In the genomic region with DNA sequence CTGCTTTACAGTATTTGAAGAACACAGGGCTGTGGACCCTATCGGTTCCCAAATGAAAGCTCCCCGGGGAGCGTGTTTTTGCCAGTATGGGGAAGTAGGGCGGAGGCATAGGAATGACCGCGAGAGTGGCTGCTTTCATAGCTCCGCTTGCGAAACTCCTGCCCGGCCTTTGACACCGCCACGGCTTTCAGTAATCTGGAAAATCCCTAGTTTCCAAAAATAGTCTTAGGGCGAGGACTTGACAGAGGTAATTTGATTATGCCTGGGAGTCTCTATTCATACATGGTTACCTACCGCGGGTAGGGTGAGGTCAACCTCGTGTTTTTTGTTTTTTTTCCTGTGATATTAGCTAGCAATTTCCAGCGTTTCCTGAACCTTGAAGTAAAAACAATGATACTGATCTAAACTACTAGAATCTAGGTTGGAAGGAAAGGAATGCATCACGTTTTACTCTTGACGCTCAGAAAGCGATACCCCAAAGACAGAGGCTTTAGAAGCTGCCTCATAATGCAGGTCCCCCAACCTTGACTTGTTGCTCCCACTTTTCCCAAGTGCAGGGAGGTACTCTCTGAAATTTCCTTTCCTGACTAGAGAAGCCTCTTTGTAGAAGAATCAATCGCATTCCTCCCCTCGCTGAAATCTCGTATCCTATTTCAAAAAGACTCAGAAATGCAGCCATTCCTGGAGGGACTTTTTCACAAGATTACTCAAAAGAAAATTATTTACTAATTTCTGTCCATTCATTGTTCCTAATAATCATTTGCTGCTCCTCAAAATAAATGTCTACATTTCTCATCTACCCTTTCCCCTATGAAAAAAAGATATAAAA, we compare ENCODE assay signal across 8 cellular contexts. TPM values are rescaled to one million over a fixed set of nuclear protein-coding genes. Genes with fewer than 3 reads are reported as not detected.
DNase-seq lines count a peak whose midpoint lies in the region; ATAC-seq, FAIRE-seq and TF ChIP-seq lines count a peak whose summit lies in the region.

No MANE protein-coding gene starts in this region.

- peaks cover 41% of the 10 kb centered on the region for H3K4me1 ChIP-seq in endothelial cell of umbilical vein (ENCODE audit: control insufficient read depth, extremely low read depth, insufficient read depth, low read length)

- H3K4me3 Mint-ChIP-seq in activated CD4-positive, alpha-beta T cell treated with anti-CD3 and anti-CD28 coated beads for 36 hours, result peak overlapping the region; percentile 84
- H3K4me3 Mint-ChIP-seq in stimulated activated memory B cell treated with anti-CD40 and anti-IgM and Interleukin-4, amounts not matched to agents 10 μg/mL and 1 μg/mL and 100 μg/mL, for 72 hours, result peak overlapping the region; percentile 85

- peak overlapping the region; percentile 94 for H3K27ac ChIP-seq in endothelial cell of umbilical vein (ENCODE audit: insufficient read depth, low read depth, low read length)

- no peaks in the 10 kb centered on the region for H3K9me3 Mint-ChIP-seq in activated CD4-positive, alpha-beta T cell treated with anti-CD3 and anti-CD28 coated beads for 36 hours (ENCODE audit: low read depth)
- H3K9me3 Mint-ChIP-seq in stimulated activated memory B cell treated with anti-CD40 and anti-IgM and Interleukin-4, amounts not matched to agents 10 μg/mL and 1 μg/mL and 100 μg/mL, for 72 hours, result no peaks in the 10 kb centered on the region

- H3K79me2 ChIP-seq in endothelial cell of umbilical vein (ENCODE audit: control insufficient read depth, insufficient read depth, low read length), result peaks cover 40% of the 10 kb centered on the region

- H3K4me1 Mint-ChIP-seq in activated CD4-positive, alpha-beta T cell treated with anti-CD3 and anti-CD28 coated beads for 36 hours, result peaks cover 32% of the 10 kb centered on the region
- H3K4me1 Mint-ChIP-seq in stimulated activated memory B cell treated with anti-CD40 and anti-IgM and Interleukin-4, amounts not matched to agents 10 μg/mL and 1 μg/mL and 100 μg/mL, for 72 hours, result peaks cover 50% of the 10 kb centered on the region

- FAIRE-seq in endothelial cell of umbilical vein (lab: Jason Lieb, UNC), result peak; percentile 82

- peak overlapping the region; percentile 51 for H2AFZ ChIP-seq in endothelial cell of umbilical vein (ENCODE audit: low read depth, low read length)

- H3K36me3 ChIP-seq in endothelial cell of umbilical vein (ENCODE audit: control insufficient read depth in 2 of 2, extremely low read depth in 1 of 2, insufficient read depth in 2 of 2, low read length in 2 of 2), result peaks cover 2 to 26% of the 10 kb centered on the region in 2 experiments

- no peaks in the 10 kb centered on the region for H3K27me3 ChIP-seq in endothelial cell of umbilical vein (ENCODE audit: control insufficient read depth in 2 of 2, insufficient read depth in 2 of 2, low read length in 2 of 2)

- TSS peak; percentile 88 for BruUV-seq in endothelial cell of umbilical vein (replicated peaks; lab: Mats Ljungman, UMichigan)

- peak overlapping the region; percentile 91 for H3K4me3 ChIP-seq in AG10803 (ENCODE audit: low read length)
- peak overlapping the region in 2 of 3 experiments; percentile 49 to 66 for H3K4me3 ChIP-seq in endothelial cell of umbilical vein (replicated peaks in 1 of 3; ENCODE audit: insufficient read depth in 1 of 3, low read depth in 1 of 3, low read length in 3 of 3)

- DNase-seq in AG10803 (ENCODE audit: low read depth) (peak; percentile 96), NCI-H2171 (lab: John Stamatoyannopoulos, UW) (peak; percentile 42), endothelial cell of umbilical vein (ENCODE audit: low read depth, low spot score) (peak; percentile 93), middle frontal gyrus (ENCODE audit: extremely low spot score, low spot score) (peak; percentile 18)
- DNase-seq in activated CD4-positive, alpha-beta T cell treated with anti-CD3 and anti-CD28 coated beads for 36 hours, result peak; percentile 74

- H3K27ac Mint-ChIP-seq in activated CD4-positive, alpha-beta T cell treated with anti-CD3 and anti-CD28 coated beads for 36 hours, result peak overlapping the region; percentile 97
- peak overlapping the region; percentile 95 for H3K27ac Mint-ChIP-seq in stimulated activated memory B cell treated with anti-CD40 and anti-IgM and Interleukin-4, amounts not matched to agents 10 μg/mL and 1 μg/mL and 100 μg/mL, for 72 hours

- POLR2A ChIA-PET in activated CD4-positive, alpha-beta T cell treated with anti-CD3 and anti-CD28 coated beads for 36 hours (lab: Charles Lee), result interaction anchor here (0.6 to 3.4 kb wide), 7 partner anchors 12 to 1291 kb away, joined by 3 to 127 read pairs (median 4); a partner anchor contains a TSS
- POLR2A ChIA-PET in endothelial cell of umbilical vein (lab: Charles Lee), result interaction anchor here (0.8 to 5.1 kb wide), 6 partner anchors 11 to 371 kb away, joined by 3 to 105 read pairs (median 5); no protein-coding TSS in a partner anchor

- H3K9ac ChIP-seq in endothelial cell of umbilical vein (replicated peaks; ENCODE audit: extremely low read depth, insufficient read depth, low read length), result peak overlapping the region; percentile 94

- no peaks in the 10 kb centered on the region for H3K9me3 ChIP-seq in endothelial cell of umbilical vein (replicated peaks; ENCODE audit: control insufficient read depth, insufficient read depth, low read length)

- peak; percentile 56 for TF ChIP-seq POLR2A in endothelial cell of umbilical vein (IDR thresholded peaks at IDR 0.05; ENCODE audit: low read depth, low read length)

- intact Hi-C loops in activated CD4-positive, alpha-beta T cell treated with anti-CD3 and anti-CD28 coated beads for 36 hours (cut with DNase I, micrococcal nuclease), result loop anchor here (1.0 to 10.0 kb wide), 10 partner anchors 14 to 1307 kb away; a partner anchor contains a TSS
- intact Hi-C loops in endothelial cell of umbilical vein (cut with micrococcal nuclease), result loop anchor here (1.0 to 10.0 kb wide), 9 partner anchors 14 to 1286 kb away; a partner anchor contains a TSS

- peaks cover 50% of the 10 kb centered on the region for H3K36me3 Mint-ChIP-seq in activated CD4-positive, alpha-beta T cell treated with anti-CD3 and anti-CD28 coated beads for 36 hours (ENCODE audit: low read depth)
- H3K36me3 Mint-ChIP-seq in stimulated activated memory B cell treated with anti-CD40 and anti-IgM and Interleukin-4, amounts not matched to agents 10 μg/mL and 1 μg/mL and 100 μg/mL, for 72 hours, result peaks cover 41% of the 10 kb centered on the region

- H3K9me1 ChIP-seq in endothelial cell of umbilical vein (replicated peaks; ENCODE audit: control insufficient read depth, extremely low read depth, insufficient read depth, low read length), result no peaks in the 10 kb centered on the region

- TF ChIP-seq CTCF in AG10803 (conservative IDR thresholded peaks at IDR 0.05; ENCODE audit: low read length) (no peak), endothelial cell of umbilical vein (IDR thresholded peaks at IDR 0.05; ENCODE audit: extremely low read depth in 1 of 2, insufficient read depth in 1 of 2, low read depth in 1 of 2, low read length in 2 of 2) (no peak)

- peak overlapping the region; percentile 60 for H3K4me2 ChIP-seq in endothelial cell of umbilical vein (ENCODE audit: insufficient read depth, low read length)

- no peaks in the 10 kb centered on the region for H3K27me3 Mint-ChIP-seq in activated CD4-positive, alpha-beta T cell treated with anti-CD3 and anti-CD28 coated beads for 36 hours
- no peaks in the 10 kb centered on the region for H3K27me3 Mint-ChIP-seq in stimulated activated memory B cell treated with anti-CD40 and anti-IgM and Interleukin-4, amounts not matched to agents 10 μg/mL and 1 μg/mL and 100 μg/mL, for 72 hours

- H4K20me1 ChIP-seq in endothelial cell of umbilical vein (replicated peaks; ENCODE audit: control insufficient read depth, extremely low read depth, insufficient read depth, low read length), result peaks cover 17% of the 10 kb centered on the region

- CTCF ChIA-PET in activated CD4-positive, alpha-beta T cell treated with anti-CD3 and anti-CD28 coated beads for 36 hours (lab: Charles Lee), result interaction anchor here (0.6 to 5.9 kb wide), 11 partner anchors 8 to 80 kb away, joined by 3 to 47 read pairs (median 5); no protein-coding TSS in a partner anchor
- CTCF ChIA-PET in endothelial cell of umbilical vein (lab: Charles Lee), result interaction anchor here (1.0 to 3.4 kb wide), 8 partner anchors 8 to 371 kb away, joined by 4 to 30 read pairs (median 6); no protein-coding TSS in a partner anchor

- dilution Hi-C loops in endothelial cell of umbilical vein (cut with MboI; ENCODE audit: extremely low pct_ligation_motif_present, low sequenced_read_pairs), result no loop called here

- peak; percentile 33 for ATAC-seq in GM18517 (IDR thresholded peaks at IDR 0.05; ENCODE audit: unreplicated experiment)
- peak; percentile 28 for ATAC-seq in HG03060 (IDR thresholded peaks at IDR 0.05; ENCODE audit: low read depth, unreplicated experiment)
- ATAC-seq in activated CD4-positive, alpha-beta T cell treated with anti-CD3 and anti-CD28 coated beads for 36 hours, result peak; percentile 23
- ATAC-seq in stimulated activated memory B cell treated with anti-CD40 and anti-IgM and Interleukin-4, amounts not matched to agents 10 μg/mL and 1 μg/mL and 100 μg/mL, for 72 hours, result peak; percentile 68

TF ChIP-seq in endothelial cell of umbilical vein, 7 proteins besides CTCF, POLR2A, EP300 and RAD21:
- TF ChIP-seq GATA2 (IDR thresholded peaks at IDR 0.05; ENCODE audit: insufficient read depth, insufficient read length, low read depth, low read length), result peak; percentile 86
- TF ChIP-seq, protein P1, sequence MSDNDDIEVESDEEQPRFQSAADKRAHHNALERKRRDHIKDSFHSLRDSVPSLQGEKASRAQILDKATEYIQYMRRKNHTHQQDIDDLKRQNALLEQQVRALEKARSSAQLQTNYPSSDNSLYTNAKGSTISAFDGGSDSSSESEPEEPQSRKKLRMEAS (IDR thresholded peaks at IDR 0.05; ENCODE audit: insufficient read depth, insufficient read length), result peak; percentile 33
- peak; percentile 57 for TF ChIP-seq JUN (IDR thresholded peaks at IDR 0.05; ENCODE audit: borderline replicate concordance, insufficient read depth, insufficient read length, low read depth)
- no peak for TF ChIP-seq FOS (IDR thresholded peaks at IDR 0.05; ENCODE audit: borderline replicate concordance, insufficient read depth, low read length)
- TF ChIP-seq EZH2 (IDR thresholded peaks at IDR 0.05; ENCODE audit: borderline replicate concordance, low read depth, low read length, severe bottlenecking), result no peak

RNA-seq across cellular contexts. Expression of a gene that starts 0.9 kb away (rescaled TPM):
- total RNA-seq in activated CD4-positive, alpha-beta T cell treated with anti-CD3 and anti-CD28 coated beads for 36 hours, result 100 to 1,000 TPM; 163 to 215 TPM
- total RNA-seq in endothelial cell of umbilical vein, result 116 and 119 TPM in 2 replicates
- polyA plus RNA-seq in endothelial cell of umbilical vein, result 133 and 137 TPM in 2 replicates
- polyA plus RNA-seq in endothelial cell of umbilical vein (2011; cell fraction: cytosol; rRNA removed), result 28.4 and 47.3 TPM in 2 replicates
- polyA plus RNA-seq in endothelial cell of umbilical vein (2011; cell fraction: nucleus; rRNA removed), result 1,015 and 1,126 TPM in 2 replicates
- 57.6 and 65.6 TPM in 2 replicates for polyA plus RNA-seq in endothelial cell of umbilical vein (2012)
- 177 and 210 TPM in 2 replicates for polyA minus RNA-seq in endothelial cell of umbilical vein
- 46.1 TPM for polyA minus RNA-seq in endothelial cell of umbilical vein (2011; cell fraction: cytosol; rRNA and poly(A)+ RNA removed)
- 995 and 1,041 TPM in 2 replicates for polyA minus RNA-seq in endothelial cell of umbilical vein (2011; cell fraction: nucleus; rRNA and poly(A)+ RNA removed)

Comparison
In these comparisons a context has a peak if more than half of its experiments do, and no peak if none do; other contexts are left out.
1. Peak in every context shown above with its lines: DNase-seq, ATAC-seq, H3K4me3 ChIP-seq and H3K27ac ChIP-seq.
2. DNase-seq: peak in every context shown above with its lines; median percentile 96 in AG10803; 93 in endothelial cell of umbilical vein; 74 in activated CD4-positive, alpha-beta T cell treated with anti-CD3 and anti-CD28 coated beads for 36 hours; 42 in NCI-H2171; 18 in middle frontal gyrus.